9 cellular contexts compared by ENCODE assay signal in genomic region chr5:14406554-14406849, GRCh38.
DNase-seq lines count a peak whose midpoint lies in the region; ATAC-seq and TF ChIP-seq lines count a peak whose summit lies in the region.
"Had no signal": no experiment of that assay in that cellular context is flagged by ENCODE, and none has a peak within 500 bp of the region (broad histone marks: within the 10 kb centered on the region; RNA-seq: fewer than 3 reads in every experiment).

No MANE protein-coding gene starts in this region.

- DNase-seq in heart left ventricle: peak in 1 of 5 donors; percentile 50
- no peak for DNase-seq in left ventricle myocardium superior
- DNase-seq in astrocyte of the cerebellum (ENCODE audit: low read depth): peak; percentile 79
- DNase-seq in hepatic stellate cell (ENCODE audit: low spot score): peak; percentile 73
- no peak for DNase-seq in tibial nerve (ENCODE audit: low spot score in 2 of 2)
- no peak for DNase-seq in activated CD4-positive, alpha-beta T cell treated with anti-CD3 and anti-CD28 coated beads, Interleukin-2, amount 50 U/mL, for 1 hour
- DNase-seq in iPS-NIHi11 (ENCODE audit: low spot score): no peak
- no peak for DNase-seq in cerebellar nuclear complex (lab: John Stamatoyannopoulos, UW)

- TF ChIP-seq POLR2A in heart left ventricle (IDR thresholded peaks at IDR 0.05) (no peak), tibial nerve (IDR thresholded peaks at IDR 0.05) (no peak)

- in situ Hi-C loops in astrocyte of the cerebellum (cut with HindIII; ENCODE audit: low sequenced_read_pairs): no loop called here

- H3K27ac ChIP-seq in heart left ventricle (peak overlapping the region in 8 of 12 donors; percentile 28 to 75 (median 60)), tibial nerve (peak overlapping the region; percentile 65 to 90 (median 76))

- H3K36me3 ChIP-seq in heart left ventricle (peaks cover 0 to 69% (median 54%) of the 10 kb centered on the region in 9 donors), tibial nerve (peaks cover 0 to 42% (median 0%) of the 10 kb centered on the region in 3 donors)

- TF ChIP-seq EP300 in tibial nerve (IDR thresholded peaks at IDR 0.05): no peak

- H3K4me3 ChIP-seq in heart left ventricle (no peak overlapping the region), astrocyte of the cerebellum (ENCODE audit: low read depth, low read length) (no peak overlapping the region), tibial nerve (no peak overlapping the region)
- H3K4me3 ChIP-seq: body of pancreas had no signal

- no peaks in the 10 kb centered on the region for H3K9me3 ChIP-seq in heart left ventricle
- no peaks in the 10 kb centered on the region for H3K9me3 ChIP-seq in tibial nerve
- H3K9me3 ChIP-seq: body of pancreas had no signal

- TF ChIP-seq CTCF in heart left ventricle (IDR thresholded peaks at IDR 0.05): no peak
- TF ChIP-seq CTCF in astrocyte of the cerebellum (IDR thresholded peaks at IDR 0.05; ENCODE audit: low read depth, low read length, missing control alignments): no peak
- no peak for TF ChIP-seq CTCF in tibial nerve (IDR thresholded peaks at IDR 0.05)

- H3K27me3 ChIP-seq in heart left ventricle (no peaks in the 10 kb centered on the region), tibial nerve (no peaks in the 10 kb centered on the region)
- H3K27me3 ChIP-seq: body of pancreas had no signal

- ATAC-seq in heart left ventricle (peak in 2 of 4 donors; percentile 16 to 40), left ventricle myocardium superior (no peak)
- ATAC-seq: body of pancreas had no signal

- intact Hi-C loops in heart left ventricle (cut with DNase I) (loop anchor here in 5 of 10 donors (5.0 to 10.0 kb wide), 4 partner anchors 41 to 608 kb away; no protein-coding TSS in a partner anchor), left ventricle myocardium superior (cut with micrococcal nuclease) (no loop called here)

- 60 to 73% (median 63%) methylated on average over 2 to 12 of the region's 12 CpGs for WGBS in heart left ventricle, 4 donors
- 86 to 93% methylated on average over 12 of the region's 12 CpGs for WGBS in tibial nerve, 2 donors

- peaks cover 0 to 49% (median 21%) of the 10 kb centered on the region in 12 donors for H3K4me1 ChIP-seq in heart left ventricle
- peaks cover 0 to 51% (median 8%) of the 10 kb centered on the region in 4 donors for H3K4me1 ChIP-seq in tibial nerve
- H3K4me1 ChIP-seq: body of pancreas had no signal

Comparison
In these comparisons a context has a peak if more than half of its experiments do, and no peak if none do; other contexts are left out.
1. DNase-seq: peak in astrocyte of the cerebellum (single experiment) and hepatic stellate cell (single experiment); none in left ventricle myocardium superior (single experiment), tibial nerve (0 of 2), activated CD4-positive, alpha-beta T cell treated with anti-CD3 and anti-CD28 coated beads, Interleukin-2, amount 50 U/mL, for 1 hour (single experiment), iPS-NIHi11 (single experiment) and cerebellar nuclear complex (0 of 2).